ENCODE assay signal across 1 cellular context in the genomic region with DNA sequence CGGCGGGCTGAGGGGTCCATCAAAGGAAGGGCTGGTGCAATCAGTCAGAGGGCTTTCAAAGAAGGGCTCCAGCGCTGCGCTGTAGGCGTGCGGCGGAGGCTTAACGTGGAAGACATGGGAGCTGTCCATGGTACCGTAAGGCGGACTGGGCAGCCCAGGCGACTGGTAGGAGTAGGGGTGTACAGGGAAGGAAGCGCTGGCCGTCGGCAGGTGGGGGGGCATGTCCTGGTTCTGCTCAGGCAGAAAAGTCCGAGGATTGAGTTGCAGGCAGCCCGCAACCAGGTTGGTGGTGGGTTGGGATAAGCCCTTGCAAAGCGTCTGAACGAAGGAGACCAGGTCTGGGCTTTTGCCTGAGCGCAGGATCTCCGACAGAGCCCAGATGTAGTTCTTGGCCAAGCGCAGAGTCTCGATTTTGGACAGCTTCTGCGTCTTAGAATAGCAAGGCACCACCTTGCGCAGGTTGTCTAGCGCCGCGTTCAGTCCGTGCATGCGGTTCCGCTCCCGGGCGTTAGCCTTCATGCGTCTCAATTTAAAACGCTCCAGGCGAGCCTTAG.
TF ChIP-seq lines count a peak whose summit lies in the region.

No MANE protein-coding gene starts in this region.

TF ChIP-seq in HepG2, 621 proteins besides CTCF, POLR2A, EP300 and RAD21 (continued from another document and continues in another):
- TF ChIP-seq, protein P1, sequence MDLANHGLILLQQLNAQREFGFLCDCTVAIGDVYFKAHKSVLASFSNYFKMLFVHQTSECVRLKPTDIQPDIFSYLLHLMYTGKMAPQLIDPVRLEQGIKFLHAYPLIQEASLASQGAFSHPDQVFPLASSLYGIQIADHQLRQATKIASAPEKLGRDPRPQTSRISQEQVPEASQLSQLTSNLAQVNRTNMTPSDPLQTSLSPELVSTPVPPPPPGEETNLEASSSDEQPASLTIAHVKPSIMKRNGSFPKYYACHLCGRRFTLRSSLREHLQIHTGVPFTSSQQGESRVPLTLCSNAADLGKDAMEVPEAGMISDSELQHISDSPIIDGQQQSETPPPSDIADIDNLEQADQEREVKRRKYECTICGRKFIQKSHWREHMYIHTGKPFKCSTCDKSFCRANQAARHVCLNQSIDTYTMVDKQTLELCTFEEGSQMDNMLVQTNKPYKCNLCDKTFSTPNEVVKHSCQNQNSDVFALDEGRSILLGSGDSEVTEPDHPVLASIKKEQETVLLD (CRISPR knock-in tag; IDR thresholded peaks at IDR 0.05; ENCODE audit: low read depth), result no peak
- TF ChIP-seq, protein P2, sequence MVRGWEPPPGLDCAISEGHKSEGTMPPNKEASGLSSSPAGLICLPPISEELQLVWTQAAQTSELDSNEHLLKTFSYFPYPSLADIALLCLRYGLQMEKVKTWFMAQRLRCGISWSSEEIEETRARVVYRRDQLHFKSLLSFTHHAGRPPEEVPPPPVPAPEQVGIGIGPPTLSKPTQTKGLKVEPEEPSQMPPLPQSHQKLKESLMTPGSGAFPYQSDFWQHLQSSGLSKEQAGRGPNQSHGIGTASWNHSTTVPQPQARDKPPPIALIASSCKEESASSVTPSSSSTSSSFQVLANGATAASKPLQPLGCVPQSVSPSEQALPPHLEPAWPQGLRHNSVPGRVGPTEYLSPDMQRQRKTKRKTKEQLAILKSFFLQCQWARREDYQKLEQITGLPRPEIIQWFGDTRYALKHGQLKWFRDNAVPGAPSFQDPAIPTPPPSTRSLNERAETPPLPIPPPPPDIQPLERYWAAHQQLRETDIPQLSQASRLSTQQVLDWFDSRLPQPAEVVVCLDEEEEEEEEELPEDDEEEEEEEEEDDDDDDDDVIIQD (CRISPR knock-in tag; IDR thresholded peaks at IDR 0.05; ENCODE audit: low read depth), result peak; percentile 26; the same call in 1 of the 2 replicates
- peak; percentile 96 for TF ChIP-seq SALL1 (CRISPR knock-in tag; IDR thresholded peaks at IDR 0.05)
- TF ChIP-seq, protein P3, sequence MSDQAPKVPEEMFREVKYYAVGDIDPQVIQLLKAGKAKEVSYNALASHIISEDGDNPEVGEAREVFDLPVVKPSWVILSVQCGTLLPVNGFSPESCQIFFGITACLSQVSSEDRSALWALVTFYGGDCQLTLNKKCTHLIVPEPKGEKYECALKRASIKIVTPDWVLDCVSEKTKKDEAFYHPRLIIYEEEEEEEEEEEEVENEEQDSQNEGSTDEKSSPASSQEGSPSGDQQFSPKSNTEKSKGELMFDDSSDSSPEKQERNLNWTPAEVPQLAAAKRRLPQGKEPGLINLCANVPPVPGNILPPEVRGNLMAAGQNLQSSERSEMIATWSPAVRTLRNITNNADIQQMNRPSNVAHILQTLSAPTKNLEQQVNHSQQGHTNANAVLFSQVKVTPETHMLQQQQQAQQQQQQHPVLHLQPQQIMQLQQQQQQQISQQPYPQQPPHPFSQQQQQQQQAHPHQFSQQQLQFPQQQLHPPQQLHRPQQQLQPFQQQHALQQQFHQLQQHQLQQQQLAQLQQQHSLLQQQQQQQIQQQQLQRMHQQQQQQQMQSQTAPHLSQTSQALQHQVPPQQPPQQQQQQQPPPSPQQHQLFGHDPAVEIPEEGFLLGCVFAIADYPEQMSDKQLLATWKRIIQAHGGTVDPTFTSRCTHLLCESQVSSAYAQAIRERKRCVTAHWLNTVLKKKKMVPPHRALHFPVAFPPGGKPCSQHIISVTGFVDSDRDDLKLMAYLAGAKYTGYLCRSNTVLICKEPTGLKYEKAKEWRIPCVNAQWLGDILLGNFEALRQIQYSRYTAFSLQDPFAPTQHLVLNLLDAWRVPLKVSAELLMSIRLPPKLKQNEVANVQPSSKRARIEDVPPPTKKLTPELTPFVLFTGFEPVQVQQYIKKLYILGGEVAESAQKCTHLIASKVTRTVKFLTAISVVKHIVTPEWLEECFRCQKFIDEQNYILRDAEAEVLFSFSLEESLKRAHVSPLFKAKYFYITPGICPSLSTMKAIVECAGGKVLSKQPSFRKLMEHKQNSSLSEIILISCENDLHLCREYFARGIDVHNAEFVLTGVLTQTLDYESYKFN (CRISPR knock-in tag; conservative IDR thresholded peaks at IDR 0.05), result no peak
- no peak for TF ChIP-seq NFRKB (IDR thresholded peaks at IDR 0.05)
- TF ChIP-seq MAFG (CRISPR knock-in tag; IDR thresholded peaks at IDR 0.05), result no peak
- TF ChIP-seq, protein P4, sequence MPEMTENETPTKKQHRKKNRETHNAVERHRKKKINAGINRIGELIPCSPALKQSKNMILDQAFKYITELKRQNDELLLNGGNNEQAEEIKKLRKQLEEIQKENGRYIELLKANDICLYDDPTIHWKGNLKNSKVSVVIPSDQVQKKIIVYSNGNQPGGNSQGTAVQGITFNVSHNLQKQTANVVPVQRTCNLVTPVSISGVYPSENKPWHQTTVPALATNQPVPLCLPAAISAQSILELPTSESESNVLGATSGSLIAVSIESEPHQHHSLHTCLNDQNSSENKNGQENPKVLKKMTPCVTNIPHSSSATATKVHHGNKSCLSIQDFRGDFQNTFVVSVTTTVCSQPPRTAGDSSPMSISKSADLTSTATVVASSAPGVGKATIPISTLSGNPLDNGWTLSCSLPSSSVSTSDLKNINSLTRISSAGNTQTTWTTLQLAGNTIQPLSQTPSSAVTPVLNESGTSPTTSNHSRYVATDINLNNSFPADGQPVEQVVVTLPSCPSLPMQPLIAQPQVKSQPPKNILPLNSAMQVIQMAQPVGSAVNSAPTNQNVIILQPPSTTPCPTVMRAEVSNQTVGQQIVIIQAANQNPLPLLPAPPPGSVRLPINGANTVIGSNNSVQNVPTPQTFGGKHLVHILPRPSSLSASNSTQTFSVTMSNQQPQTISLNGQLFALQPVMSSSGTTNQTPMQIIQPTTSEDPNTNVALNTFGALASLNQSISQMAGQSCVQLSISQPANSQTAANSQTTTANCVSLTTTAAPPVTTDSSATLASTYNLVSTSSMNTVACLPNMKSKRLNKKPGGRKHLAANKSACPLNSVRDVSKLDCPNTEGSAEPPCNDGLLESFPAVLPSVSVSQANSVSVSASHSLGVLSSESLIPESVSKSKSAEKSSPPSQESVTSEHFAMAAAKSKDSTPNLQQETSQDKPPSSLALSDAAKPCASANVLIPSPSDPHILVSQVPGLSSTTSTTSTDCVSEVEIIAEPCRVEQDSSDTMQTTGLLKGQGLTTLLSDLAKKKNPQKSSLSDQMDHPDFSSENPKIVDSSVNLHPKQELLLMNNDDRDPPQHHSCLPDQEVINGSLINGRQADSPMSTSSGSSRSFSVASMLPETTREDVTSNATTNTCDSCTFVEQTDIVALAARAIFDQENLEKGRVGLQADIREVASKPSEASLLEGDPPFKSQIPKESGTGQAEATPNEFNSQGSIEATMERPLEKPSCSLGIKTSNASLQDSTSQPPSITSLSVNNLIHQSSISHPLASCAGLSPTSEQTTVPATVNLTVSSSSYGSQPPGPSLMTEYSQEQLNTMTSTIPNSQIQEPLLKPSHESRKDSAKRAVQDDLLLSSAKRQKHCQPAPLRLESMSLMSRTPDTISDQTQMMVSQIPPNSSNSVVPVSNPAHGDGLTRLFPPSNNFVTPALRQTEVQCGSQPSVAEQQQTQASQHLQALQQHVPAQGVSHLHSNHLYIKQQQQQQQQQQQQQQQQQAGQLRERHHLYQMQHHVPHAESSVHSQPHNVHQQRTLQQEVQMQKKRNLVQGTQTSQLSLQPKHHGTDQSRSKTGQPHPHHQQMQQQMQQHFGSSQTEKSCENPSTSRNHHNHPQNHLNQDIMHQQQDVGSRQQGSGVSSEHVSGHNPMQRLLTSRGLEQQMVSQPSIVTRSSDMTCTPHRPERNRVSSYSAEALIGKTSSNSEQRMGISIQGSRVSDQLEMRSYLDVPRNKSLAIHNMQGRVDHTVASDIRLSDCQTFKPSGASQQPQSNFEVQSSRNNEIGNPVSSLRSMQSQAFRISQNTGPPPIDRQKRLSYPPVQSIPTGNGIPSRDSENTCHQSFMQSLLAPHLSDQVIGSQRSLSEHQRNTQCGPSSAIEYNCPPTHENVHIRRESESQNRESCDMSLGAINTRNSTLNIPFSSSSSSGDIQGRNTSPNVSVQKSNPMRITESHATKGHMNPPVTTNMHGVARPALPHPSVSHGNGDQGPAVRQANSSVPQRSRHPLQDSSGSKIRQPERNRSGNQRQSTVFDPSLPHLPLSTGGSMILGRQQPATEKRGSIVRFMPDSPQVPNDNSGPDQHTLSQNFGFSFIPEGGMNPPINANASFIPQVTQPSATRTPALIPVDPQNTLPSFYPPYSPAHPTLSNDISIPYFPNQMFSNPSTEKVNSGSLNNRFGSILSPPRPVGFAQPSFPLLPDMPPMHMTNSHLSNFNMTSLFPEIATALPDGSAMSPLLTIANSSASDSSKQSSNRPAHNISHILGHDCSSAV (CRISPR knock-in tag; IDR thresholded peaks at IDR 0.05; ENCODE audit: borderline replicate concordance), result no peak
- TF ChIP-seq, protein P5, sequence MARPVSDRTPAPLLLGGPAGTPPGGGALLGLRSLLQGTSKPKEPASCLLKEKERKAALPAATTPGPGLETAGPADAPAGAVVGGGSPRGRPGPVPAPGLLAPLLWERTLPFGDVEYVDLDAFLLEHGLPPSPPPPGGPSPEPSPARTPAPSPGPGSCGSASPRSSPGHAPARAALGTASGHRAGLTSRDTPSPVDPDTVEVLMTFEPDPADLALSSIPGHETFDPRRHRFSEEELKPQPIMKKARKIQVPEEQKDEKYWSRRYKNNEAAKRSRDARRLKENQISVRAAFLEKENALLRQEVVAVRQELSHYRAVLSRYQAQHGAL (CRISPR knock-in tag; IDR thresholded peaks at IDR 0.05; ENCODE audit: not compliant biosample characterization), result peak; percentile 97
- TF ChIP-seq ZNF562 (CRISPR knock-in tag; IDR thresholded peaks at IDR 0.05; ENCODE audit: borderline replicate concordance), result no peak
- TF ChIP-seq, protein P6, sequence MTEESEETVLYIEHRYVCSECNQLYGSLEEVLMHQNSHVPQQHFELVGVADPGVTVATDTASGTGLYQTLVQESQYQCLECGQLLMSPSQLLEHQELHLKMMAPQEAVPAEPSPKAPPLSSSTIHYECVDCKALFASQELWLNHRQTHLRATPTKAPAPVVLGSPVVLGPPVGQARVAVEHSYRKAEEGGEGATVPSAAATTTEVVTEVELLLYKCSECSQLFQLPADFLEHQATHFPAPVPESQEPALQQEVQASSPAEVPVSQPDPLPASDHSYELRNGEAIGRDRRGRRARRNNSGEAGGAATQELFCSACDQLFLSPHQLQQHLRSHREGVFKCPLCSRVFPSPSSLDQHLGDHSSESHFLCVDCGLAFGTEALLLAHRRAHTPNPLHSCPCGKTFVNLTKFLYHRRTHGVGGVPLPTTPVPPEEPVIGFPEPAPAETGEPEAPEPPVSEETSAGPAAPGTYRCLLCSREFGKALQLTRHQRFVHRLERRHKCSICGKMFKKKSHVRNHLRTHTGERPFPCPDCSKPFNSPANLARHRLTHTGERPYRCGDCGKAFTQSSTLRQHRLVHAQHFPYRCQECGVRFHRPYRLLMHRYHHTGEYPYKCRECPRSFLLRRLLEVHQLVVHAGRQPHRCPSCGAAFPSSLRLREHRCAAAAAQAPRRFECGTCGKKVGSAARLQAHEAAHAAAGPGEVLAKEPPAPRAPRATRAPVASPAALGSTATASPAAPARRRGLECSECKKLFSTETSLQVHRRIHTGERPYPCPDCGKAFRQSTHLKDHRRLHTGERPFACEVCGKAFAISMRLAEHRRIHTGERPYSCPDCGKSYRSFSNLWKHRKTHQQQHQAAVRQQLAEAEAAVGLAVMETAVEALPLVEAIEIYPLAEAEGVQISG (CRISPR knock-in tag; IDR thresholded peaks at IDR 0.05), result peak; percentile 69
- TF ChIP-seq ZNF143 (CRISPR knock-in tag; IDR thresholded peaks at IDR 0.05), result no peak
- TF ChIP-seq ZNF30 (CRISPR knock-in tag; IDR thresholded peaks at IDR 0.05), result no peak
- no peak for TF ChIP-seq MYNN (CRISPR knock-in tag; IDR thresholded peaks at IDR 0.05; ENCODE audit: low read depth)
- TF ChIP-seq, protein P7, sequence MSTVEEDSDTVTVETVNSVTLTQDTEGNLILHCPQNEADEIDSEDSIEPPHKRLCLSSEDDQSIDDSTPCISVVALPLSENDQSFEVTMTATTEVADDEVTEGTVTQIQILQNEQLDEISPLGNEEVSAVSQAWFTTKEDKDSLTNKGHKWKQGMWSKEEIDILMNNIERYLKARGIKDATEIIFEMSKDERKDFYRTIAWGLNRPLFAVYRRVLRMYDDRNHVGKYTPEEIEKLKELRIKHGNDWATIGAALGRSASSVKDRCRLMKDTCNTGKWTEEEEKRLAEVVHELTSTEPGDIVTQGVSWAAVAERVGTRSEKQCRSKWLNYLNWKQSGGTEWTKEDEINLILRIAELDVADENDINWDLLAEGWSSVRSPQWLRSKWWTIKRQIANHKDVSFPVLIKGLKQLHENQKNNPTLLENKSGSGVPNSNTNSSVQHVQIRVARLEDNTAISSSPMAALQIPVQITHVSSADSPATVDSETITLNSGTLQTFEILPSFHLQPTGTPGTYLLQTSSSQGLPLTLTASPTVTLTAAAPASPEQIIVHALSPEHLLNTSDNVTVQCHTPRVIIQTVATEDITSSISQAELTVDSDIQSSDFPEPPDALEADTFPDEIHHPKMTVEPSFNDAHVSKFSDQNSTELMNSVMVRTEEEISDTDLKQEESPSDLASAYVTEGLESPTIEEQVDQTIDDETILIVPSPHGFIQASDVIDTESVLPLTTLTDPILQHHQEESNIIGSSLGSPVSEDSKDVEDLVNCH (CRISPR knock-in tag; IDR thresholded peaks at IDR 0.05), result no peak
- TF ChIP-seq ZNF33B (CRISPR knock-in tag; IDR thresholded peaks at IDR 0.05), result 0 out of 2 replicates have a peak, but pooled peaks have one; percentile 75
- TF ChIP-seq ZNF263 (CRISPR knock-in tag; IDR thresholded peaks at IDR 0.05), result peak; percentile 70; the same call in 1 of the 2 replicates
- TF ChIP-seq MED1 (CRISPR knock-in tag; IDR thresholded peaks at IDR 0.05), result peak; percentile 62; the same call in 1 of the 2 replicates
- TF ChIP-seq CBX1 (IDR thresholded peaks at IDR 0.05; ENCODE audit: low read depth), result no peak
- TF ChIP-seq ARHGAP35 (CRISPR knock-in tag; IDR thresholded peaks at IDR 0.05; ENCODE audit: borderline replicate concordance), result peak; percentile 75; the same call in 1 of the 2 replicates
- TF ChIP-seq, protein P8, sequence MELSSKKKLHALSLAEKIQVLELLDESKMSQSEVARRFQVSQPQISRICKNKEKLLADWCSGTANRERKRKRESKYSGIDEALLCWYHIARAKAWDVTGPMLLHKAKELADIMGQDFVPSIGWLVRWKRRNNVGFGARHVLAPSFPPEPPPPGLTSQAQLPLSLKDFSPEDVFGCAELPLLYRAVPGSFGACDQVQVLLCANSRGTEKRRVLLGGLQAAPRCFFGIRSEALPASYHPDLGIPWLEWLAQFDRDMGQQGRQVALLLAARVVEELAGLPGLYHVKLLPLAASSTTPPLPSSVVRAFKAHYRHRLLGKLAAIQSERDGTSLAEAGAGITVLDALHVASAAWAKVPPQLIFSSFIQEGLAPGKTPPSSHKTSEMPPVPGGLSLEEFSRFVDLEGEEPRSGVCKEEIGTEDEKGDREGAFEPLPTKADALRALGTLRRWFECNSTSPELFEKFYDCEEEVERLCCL (CRISPR knock-in tag; IDR thresholded peaks at IDR 0.05; ENCODE audit: borderline replicate concordance), result no peak
- TF ChIP-seq TAF15 (IDR thresholded peaks at IDR 0.05; ENCODE audit: low read depth, low read length, poor library complexity, severe bottlenecking), result no peak
- TF ChIP-seq ZNF382 (CRISPR knock-in tag; IDR thresholded peaks at IDR 0.05; ENCODE audit: borderline replicate concordance), result no peak
- TF ChIP-seq ETV5 (CRISPR knock-in tag; IDR thresholded peaks at IDR 0.05; ENCODE audit: borderline replicate concordance), result peak; percentile 48
